In genomic region chr7:105487559-105488218, GRCh38 we compare ENCODE assay signal across 8 cellular contexts. TPM values are rescaled to one million over a fixed set of nuclear protein-coding genes. Genes with fewer than 3 reads are reported as not detected.
DNase-seq lines count a peak whose midpoint lies in the region; ATAC-seq and TF ChIP-seq lines count a peak whose summit lies in the region.

No MANE protein-coding gene starts in this region.

- no peak for ATAC-seq in HG03342 (IDR thresholded peaks at IDR 0.05; ENCODE audit: unreplicated experiment)

- H3K4me2 ChIP-seq in skeletal muscle satellite cell (ENCODE audit: low read length): peak overlapping the region; percentile 70

- TF ChIP-seq CTCF in WI38 (IDR thresholded peaks at IDR 0.05; ENCODE audit: low read depth, low read length) (peak; percentile 33), glutamatergic neuron (IDR thresholded peaks at IDR 0.05; ENCODE audit: partially characterized antibody, unreplicated experiment) (no peak)

- no peaks in the 10 kb centered on the region for H3K9me3 ChIP-seq in skeletal muscle satellite cell (replicated peaks; ENCODE audit: low read length)

- peak overlapping the region; percentile 57 for H3K27ac Mint-ChIP-seq in glutamatergic neuron (ENCODE audit: unreplicated experiment)

- H3K36me3 ChIP-seq in skeletal muscle satellite cell (ENCODE audit: insufficient read depth, low read length): peaks cover 6% of the 10 kb centered on the region

- peak overlapping the region; percentile 18 for H3K4me3 Mint-ChIP-seq in glutamatergic neuron (ENCODE audit: unreplicated experiment)

- peaks cover 12% of the 10 kb centered on the region for H3K4me1 Mint-ChIP-seq in glutamatergic neuron (ENCODE audit: low read depth, unreplicated experiment)

- H3K4me3 ChIP-seq in WI38 (ENCODE audit: low read depth, low read length) (0 out of 2 replicates have a peak overlapping the region, but pooled peaks have one; percentile 22), skeletal muscle satellite cell (ENCODE audit: low read length) (peak overlapping the region; percentile 15)

- peak; percentile 64 for DNase-seq in Ammon's horn (ENCODE audit: low spot score)
- DNase-seq in HEK293T (ENCODE audit: extremely low spot score): peak; percentile 10
- peak; percentile 52 for DNase-seq in glutamatergic neuron
- no peak for DNase-seq in NCI-H2171 (lab: John Stamatoyannopoulos, UW)
- no peak for DNase-seq in NCI-H1092 (lab: John Stamatoyannopoulos, UW)

- no peaks in the 10 kb centered on the region for H3K27me3 ChIP-seq in skeletal muscle satellite cell (ENCODE audit: control insufficient read depth, insufficient read depth, low read length)

- H3K9ac ChIP-seq in skeletal muscle satellite cell (ENCODE audit: low read depth, low read length): peak overlapping the region; percentile 73

- H3K36me3 Mint-ChIP-seq in glutamatergic neuron (ENCODE audit: unreplicated experiment): no peaks in the 10 kb centered on the region

- CTCF ChIA-PET in HEK293T (lab: Yijun Ruan, JAX): no interaction called here

- H3K4me1 ChIP-seq in skeletal muscle satellite cell (ENCODE audit: control insufficient read depth, insufficient read depth, low read length): peaks cover 11% of the 10 kb centered on the region

- POLR2A ChIA-PET in HEK293T (lab: Yijun Ruan, JAX): no interaction called here

- no peaks in the 10 kb centered on the region for H3K27me3 Mint-ChIP-seq in glutamatergic neuron (ENCODE audit: unreplicated experiment)

- peaks cover 2% of the 10 kb centered on the region for H3K9me3 Mint-ChIP-seq in glutamatergic neuron (ENCODE audit: unreplicated experiment)

TF ChIP-seq in HEK293T, 16 proteins besides CTCF, POLR2A, EP300 and RAD21:
- TF ChIP-seq ZNF384 (IDR thresholded peaks at IDR 0.05) (no peak), LEF1 (IDR thresholded peaks at IDR 0.05; ENCODE audit: borderline replicate concordance) (no peak)

RNA-seq across cellular contexts. Expression of gene PUS7, which starts 34.4 kb away (rescaled TPM):
- 20.0 TPM for total RNA-seq in glutamatergic neuron (ENCODE audit: unreplicated experiment)
- total RNA-seq in skeletal muscle satellite cell (2012; rRNA removed): 26.4 and 28.9 TPM in 2 replicates

RNA-seq across cellular contexts. Expression of gene RINT1, which starts 44.3 kb away (rescaled TPM):
- 23.4 TPM for total RNA-seq in glutamatergic neuron (ENCODE audit: unreplicated experiment)
- total RNA-seq in skeletal muscle satellite cell (2012; rRNA removed): 13.5 and 16.0 TPM in 2 replicates

Comparison
In these comparisons a context has a peak if more than half of its experiments do, and no peak if none do; other contexts are left out.
1. DNase-seq: peak in Ammon's horn (single experiment), HEK293T (single experiment) and glutamatergic neuron (single experiment); none in NCI-H2171 (single experiment) and NCI-H1092 (single experiment).